8 cellular contexts compared by ENCODE assay signal in genomic region chr17:75182569-75183436, GRCh38.
DNase-seq lines count a peak whose midpoint lies in the region; ATAC-seq and TF ChIP-seq lines count a peak whose summit lies in the region.

Gene SUMO2, minus strand, starts transcription at chr17:75182959. Its CDS starts 125 bp downstream, at chr17:75182834.

- in situ Hi-C loops in GM18951 (cut with MboI; ENCODE audit: low sequenced_read_pairs, unreplicated experiment) = no loop called here

- peak; percentile 70 for TF ChIP-seq POLR2A in GM18951 (IDR thresholded peaks at IDR 0.05; ENCODE audit: extremely low read depth, insufficient read depth, insufficient read length)

- TF ChIP-seq CTCF in AG09309 (IDR thresholded peaks at IDR 0.05; ENCODE audit: control insufficient read depth, insufficient read depth, low read depth, low read length, missing control alignments) = peak; percentile 18

- H3K27ac ChIP-seq in caudate nucleus (ENCODE audit: low read depth, low read length) = peak within 1 kb of the TSS; percentile 100

- peak within 1 kb of the TSS; percentile 97 for H3K4me3 ChIP-seq in AG09309 (ENCODE audit: control insufficient read depth, low read depth, low read length)

- DNase-seq in AG09309 (ENCODE audit: low read depth) (peak; percentile 78), NCI-H226 (peak; percentile 89), caudate nucleus (lab: John Stamatoyannopoulos, UW) (peak; percentile 18 to 96 (median 83)), iris pigment epithelial cell (ENCODE audit: low read depth) (peak; percentile 94)
- peak; percentile 93 to 95 (median 94) for DNase-seq in activated CD4-positive, CD25-positive, alpha-beta regulatory T cell (lab: John Stamatoyannopoulos, UW)
- peak; percentile 94 for DNase-seq in stimulated activated CD4-positive, alpha-beta T cell treated with anti-CD3 and anti-CD28 coated beads, Interleukin-12 subunit alpha, Interleukin-12 subunit beta, amount 100 ng/mL, for 24 hours (ENCODE audit: low read depth in 2 of 2)

- ATAC-seq in HG03175 (IDR thresholded peaks at IDR 0.05; ENCODE audit: unreplicated experiment) = peak; percentile 74

Comparison
In these comparisons a context has a peak if more than half of its experiments do, and no peak if none do; other contexts are left out.
1. Peak in every context shown above with its lines: DNase-seq, ATAC-seq, H3K4me3 ChIP-seq and H3K27ac ChIP-seq.